In the genomic region with DNA sequence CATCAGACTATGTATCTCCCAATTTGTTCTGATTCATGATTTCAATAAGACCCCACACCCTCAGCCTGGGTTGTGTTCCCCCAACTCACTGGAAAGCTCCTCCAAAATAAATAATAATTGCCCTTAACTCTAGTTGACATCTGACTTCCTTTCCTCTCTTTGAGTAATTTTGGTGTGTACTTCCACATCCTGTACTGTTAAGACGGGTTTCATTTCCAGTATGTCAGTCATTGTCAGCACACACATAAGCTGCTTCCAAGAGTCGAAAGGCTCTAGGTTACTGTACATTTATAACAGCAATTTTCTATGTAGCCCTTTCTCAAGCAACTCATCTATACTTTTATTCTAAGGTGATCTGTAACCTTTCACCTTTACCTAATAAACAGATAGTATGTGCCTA, we compare ENCODE assay signal across 13 cellular contexts. TPM values are rescaled to one million over a fixed set of nuclear protein-coding genes. Genes with fewer than 3 reads are reported as not detected.
DNase-seq lines count a peak whose midpoint lies in the region; ATAC-seq and TF ChIP-seq lines count a peak whose summit lies in the region.
"Had no signal": no experiment of that assay in that cellular context is flagged by ENCODE, and none has a peak within 500 bp of the region (broad histone marks: within the 10 kb centered on the region; RNA-seq: fewer than 3 reads in every experiment).

No MANE protein-coding gene starts in this region.

- TF ChIP-seq POLR2A in uterus (IDR thresholded peaks at IDR 0.05) = no peak

- H3K9me3 Mint-ChIP-seq in activated naive CD8-positive, alpha-beta T cell (ENCODE audit: low read depth) = no peaks in the 10 kb centered on the region
- H3K9me3 Mint-ChIP-seq in activated naive CD8-positive, alpha-beta T cell treated with anti-CD3 and anti-CD28 coated beads for 36 hours = no peaks in the 10 kb centered on the region
- H3K9me3 Mint-ChIP-seq: stimulated activated effector memory CD8-positive, alpha-beta T cell treated with anti-CD3 and anti-CD28 coated beads, Interleukin-12 subunit alpha, Interleukin-12 subunit beta, amount 100 ng/mL, for 72 hours had no signal

- H3K4me3 ChIP-seq in uterus = no peak overlapping the region

- no peaks in the 10 kb centered on the region for H3K36me3 ChIP-seq in uterus

- peak overlapping the region; percentile 52 for H3K27ac Mint-ChIP-seq in activated naive CD8-positive, alpha-beta T cell
- no peak overlapping the region for H3K27ac Mint-ChIP-seq in activated naive CD8-positive, alpha-beta T cell treated with anti-CD3 and anti-CD28 coated beads for 36 hours
- H3K27ac Mint-ChIP-seq: stimulated activated effector memory CD8-positive, alpha-beta T cell treated with anti-CD3 and anti-CD28 coated beads, Interleukin-12 subunit alpha, Interleukin-12 subunit beta, amount 100 ng/mL, for 72 hours had no signal

- H3K36me3 Mint-ChIP-seq in activated naive CD8-positive, alpha-beta T cell = no peaks in the 10 kb centered on the region
- H3K36me3 Mint-ChIP-seq in activated naive CD8-positive, alpha-beta T cell treated with anti-CD3 and anti-CD28 coated beads for 36 hours = no peaks in the 10 kb centered on the region
- H3K36me3 Mint-ChIP-seq: stimulated activated effector memory CD8-positive, alpha-beta T cell treated with anti-CD3 and anti-CD28 coated beads, Interleukin-12 subunit alpha, Interleukin-12 subunit beta, amount 100 ng/mL, for 72 hours had no signal

- no peak overlapping the region for H3K4me3 Mint-ChIP-seq in activated naive CD8-positive, alpha-beta T cell
- no peak overlapping the region for H3K4me3 Mint-ChIP-seq in activated naive CD8-positive, alpha-beta T cell treated with anti-CD3 and anti-CD28 coated beads for 36 hours
- H3K4me3 Mint-ChIP-seq: stimulated activated effector memory CD8-positive, alpha-beta T cell treated with anti-CD3 and anti-CD28 coated beads, Interleukin-12 subunit alpha, Interleukin-12 subunit beta, amount 100 ng/mL, for 72 hours had no signal

- no peak for TF ChIP-seq CTCF in uterus (IDR thresholded peaks at IDR 0.05)

- intact Hi-C loops in left ventricle myocardium superior (cut with micrococcal nuclease) = no loop called here
- intact Hi-C loops in uterus (cut with DNase I; ENCODE audit: low total_unique reads) = no loop called here

- H3K9me3 ChIP-seq in uterus = no peaks in the 10 kb centered on the region

- peak; percentile 53 for ATAC-seq in left ventricle myocardium superior
- ATAC-seq in HG02840 (IDR thresholded peaks at IDR 0.05; ENCODE audit: low FRiP score, unreplicated experiment) = no peak
- ATAC-seq: stimulated activated effector memory CD8-positive, alpha-beta T cell treated with anti-CD3 and anti-CD28 coated beads, Interleukin-12 subunit alpha, Interleukin-12 subunit beta, amount 100 ng/mL, for 72 hours had no signal

- DNase-seq in activated naive CD8-positive, alpha-beta T cell treated with anti-CD3 and anti-CD28 coated beads for 36 hours = no peak
- DNase-seq in MV-4-11 (lab: John Stamatoyannopoulos, UW) (peak; percentile 77), left ventricle myocardium superior (no peak), uterus (no peak), NCI-H1694 (lab: John Stamatoyannopoulos, UW) (no peak), NCI-H526 treated with DMSO at 0.1 percent for 48 hours (lab: John Stamatoyannopoulos, UW) (no peak)
- DNase-seq: amygdala, NCI-H1694 treated with DMSO at 0.1 percent for 48 hours, RPMI8226 had no signal

- H3K4me1 Mint-ChIP-seq in activated naive CD8-positive, alpha-beta T cell (ENCODE audit: low read depth) = peaks cover 20% of the 10 kb centered on the region
- peaks cover 29% of the 10 kb centered on the region for H3K4me1 Mint-ChIP-seq in activated naive CD8-positive, alpha-beta T cell treated with anti-CD3 and anti-CD28 coated beads for 36 hours
- H3K4me1 Mint-ChIP-seq: stimulated activated effector memory CD8-positive, alpha-beta T cell treated with anti-CD3 and anti-CD28 coated beads, Interleukin-12 subunit alpha, Interleukin-12 subunit beta, amount 100 ng/mL, for 72 hours had no signal

- H3K27ac ChIP-seq in uterus = peak overlapping the region; percentile 65 to 73

- H3K27me3 ChIP-seq in uterus = no peaks in the 10 kb centered on the region

- H3K27me3 Mint-ChIP-seq in activated naive CD8-positive, alpha-beta T cell = no peaks in the 10 kb centered on the region
- no peaks in the 10 kb centered on the region for H3K27me3 Mint-ChIP-seq in activated naive CD8-positive, alpha-beta T cell treated with anti-CD3 and anti-CD28 coated beads for 36 hours

- H3K4me1 ChIP-seq in uterus = no peaks in the 10 kb centered on the region

RNA-seq across cellular contexts. Expression of a gene that starts 52.1 kb away (rescaled TPM):
- total RNA-seq in activated naive CD8-positive, alpha-beta T cell treated with anti-CD3 and anti-CD28 coated beads for 36 hours = not detected
- total RNA-seq in left ventricle myocardium superior = 3.1 TPM
- total RNA-seq in uterus = 10 to 100 TPM in 3 of 4 donors, 1 to 10 TPM in 1; 6.1 to 31.5 (median 12.9) TPM
- total RNA-seq: lung microvascular endothelial cell had no signal
